Comparison of ENCODE assay signal across 8 cellular contexts in genomic region chr1:235972316-235973090, GRCh38.
A peak's percentile ranks its signal among the peaks of the same experiment; 100 is the strongest.
DNase-seq lines count a peak whose midpoint lies in the region; ATAC-seq and TF ChIP-seq lines count a peak whose summit lies in the region.

No MANE protein-coding gene starts in this region.

- no peak for ATAC-seq in CD4-positive, CD25-positive, alpha-beta regulatory T cell (ENCODE audit: low read depth in 2 of 2)
- ATAC-seq in GM19455 (IDR thresholded peaks at IDR 0.05; ENCODE audit: unreplicated experiment), result peak; percentile 42
- ATAC-seq in HG03520 (IDR thresholded peaks at IDR 0.05; ENCODE audit: unreplicated experiment), result peak; percentile 12
- ATAC-seq in activated T-helper 17 cell treated with anti-CD3 and anti-CD28 coated beads, Interleukin-2, amount 50 U/mL, for 72 hours (replicated peaks), result no peak
- peak; percentile 70 for ATAC-seq in sciatic nerve

- no peak for TF ChIP-seq CTCF in left ventricle myocardium inferior (IDR thresholded peaks at IDR 0.05; ENCODE audit: borderline replicate concordance)

- no peaks in the 10 kb centered on the region for H3K36me3 ChIP-seq in CD4-positive, CD25-positive, alpha-beta regulatory T cell (ENCODE audit: control insufficient read depth, insufficient read depth, low read length)
- H3K36me3 ChIP-seq in left ventricle myocardium inferior, result peaks cover 34% of the 10 kb centered on the region

- no peak overlapping the region for H3K4me3 ChIP-seq in CD4-positive, CD25-positive, alpha-beta regulatory T cell (ENCODE audit: low read depth, low read length)
- peak overlapping the region; percentile 59 for H3K4me3 ChIP-seq in left ventricle myocardium inferior

- peak overlapping the region in 1 of 4 donors; percentile 64 for H3K4me3 Mint-ChIP-seq in CD4-positive, CD25-positive, alpha-beta regulatory T cell
- peak overlapping the region; percentile 73 for H3K4me3 Mint-ChIP-seq in activated T-helper 17 cell treated with anti-CD3 and anti-CD28 coated beads, Interleukin-2, amount 50 U/mL, for 72 hours

- H3K4me1 ChIP-seq in CD4-positive, CD25-positive, alpha-beta regulatory T cell (ENCODE audit: control insufficient read depth, insufficient read depth, low read length, poor library complexity, severe bottlenecking), result peaks cover 9% of the 10 kb centered on the region
- peaks cover 23% of the 10 kb centered on the region for H3K4me1 ChIP-seq in left ventricle myocardium inferior

- H3K9me3 Mint-ChIP-seq in CD4-positive, CD25-positive, alpha-beta regulatory T cell, result peaks cover 0 to 2% (median 0%) of the 10 kb centered on the region in 7 donors
- no peaks in the 10 kb centered on the region for H3K9me3 Mint-ChIP-seq in activated T-helper 17 cell treated with anti-CD3 and anti-CD28 coated beads, Interleukin-2, amount 50 U/mL, for 72 hours

- no peaks in the 10 kb centered on the region for H3K9me3 ChIP-seq in CD4-positive, CD25-positive, alpha-beta regulatory T cell (ENCODE audit: control insufficient read depth in 2 of 2, low read length in 2 of 2)
- peaks cover 4% of the 10 kb centered on the region for H3K9me3 ChIP-seq in left ventricle myocardium inferior (replicated peaks)

- peak overlapping the region; percentile 73 to 86 (median 85) for H3K27ac Mint-ChIP-seq in CD4-positive, CD25-positive, alpha-beta regulatory T cell
- H3K27ac Mint-ChIP-seq in activated T-helper 17 cell treated with anti-CD3 and anti-CD28 coated beads, Interleukin-2, amount 50 U/mL, for 72 hours, result peak overlapping the region; percentile 64

- peaks cover 5 to 14% (median 10%) of the 10 kb centered on the region in 4 donors for H3K4me1 Mint-ChIP-seq in CD4-positive, CD25-positive, alpha-beta regulatory T cell
- peaks cover 15% of the 10 kb centered on the region for H3K4me1 Mint-ChIP-seq in activated T-helper 17 cell treated with anti-CD3 and anti-CD28 coated beads, Interleukin-2, amount 50 U/mL, for 72 hours

- no peaks in the 10 kb centered on the region for H3K36me3 Mint-ChIP-seq in CD4-positive, CD25-positive, alpha-beta regulatory T cell
- H3K36me3 Mint-ChIP-seq in activated T-helper 17 cell treated with anti-CD3 and anti-CD28 coated beads, Interleukin-2, amount 50 U/mL, for 72 hours (ENCODE audit: low read depth), result no peaks in the 10 kb centered on the region

- H3K27me3 ChIP-seq in CD4-positive, CD25-positive, alpha-beta regulatory T cell (ENCODE audit: control insufficient read depth, insufficient read depth, low read length), result peaks cover 7% of the 10 kb centered on the region
- H3K27me3 ChIP-seq in left ventricle myocardium inferior (ENCODE audit: low read depth), result no peaks in the 10 kb centered on the region

- H3K27ac ChIP-seq in CD4-positive, CD25-positive, alpha-beta regulatory T cell (ENCODE audit: insufficient read depth, low read length, poor library complexity, severe bottlenecking), result no peak overlapping the region
- peak overlapping the region; percentile 88 for H3K27ac ChIP-seq in left ventricle myocardium inferior (replicated peaks)

- DNase-seq in CD4-positive, CD25-positive, alpha-beta regulatory T cell, result no peak
- DNase-seq in left ventricle myocardium inferior, result no peak
- DNase-seq in sciatic nerve (ENCODE audit: low spot score), result no peak
- DNase-seq in NCI-H128 (lab: John Stamatoyannopoulos, UW; ENCODE audit: unreplicated experiment), result no peak
- no peak for DNase-seq in GDM1 (lab: John Stamatoyannopoulos, UW)

- H3K27me3 Mint-ChIP-seq in CD4-positive, CD25-positive, alpha-beta regulatory T cell, result peaks cover 44% of the 10 kb centered on the region
- H3K27me3 Mint-ChIP-seq in activated T-helper 17 cell treated with anti-CD3 and anti-CD28 coated beads, Interleukin-2, amount 50 U/mL, for 72 hours, result peaks cover 3% of the 10 kb centered on the region

- intact Hi-C loops in left ventricle myocardium inferior (cut with micrococcal nuclease), result no loop called here
- intact Hi-C loops in sciatic nerve (cut with DNase I), result loop anchor here (10.0 kb wide), 1 partner anchor 98 kb away; no protein-coding TSS in a partner anchor

Comparison
In these comparisons a context has a peak if more than half of its experiments do, and no peak if none do; other contexts are left out.
1. ATAC-seq: peak in GM19455 (single experiment), HG03520 (single experiment) and sciatic nerve (single experiment); none in CD4-positive, CD25-positive, alpha-beta regulatory T cell (0 of 2) and activated T-helper 17 cell treated with anti-CD3 and anti-CD28 coated beads, Interleukin-2, amount 50 U/mL, for 72 hours (single experiment).